In genomic region chr17:62910277-62910676, GRCh38 we compare ENCODE assay signal across 30 cellular contexts.
"Had no signal": no experiment of that assay in that cellular context is flagged by ENCODE, and none has a peak within 500 bp of the region (broad histone marks: within the 10 kb centered on the region; RNA-seq: fewer than 3 reads in every experiment).

No MANE protein-coding gene starts in this region.

- H3K4me2 ChIP-seq: KMS-11, SK-N-SH had no signal

- H3K4me3 Mint-ChIP-seq: activated CD8-positive, alpha-beta T cell treated with anti-CD3 and anti-CD28 coated beads, Interleukin-2, amount 10 ng/mL, durations not matched to agents 7 days and 5 days; activated naive CD8-positive, alpha-beta T cell treated with anti-CD3 and anti-CD28 coated beads, Interleukin-2, amount 50 U/mL, for 24 hours; activated T-helper 1 cell treated with anti-CD3 and anti-CD28 coated beads, Interleukin-12 subunit alpha, Interleukin-12 subunit beta, Interleukin-2, Interleukin-4 antibody, amounts not matched to agents 30 ng/mL and 10 ng/mL and 1 ng/mL, durations not matched to agents 14 hours and 24 hours and 36 hours had no signal

- DNase-seq: activated CD4-positive, alpha-beta T cell treated with anti-CD3 and anti-CD28 coated beads for 4 hours; activated CD4-positive, alpha-beta T cell treated with anti-CD3 and anti-CD28 coated beads, Interleukin-2, amount 50 U/mL, for 4 hours; activated CD8-positive, alpha-beta memory T cell treated with anti-CD3 and anti-CD28 coated beads, Interleukin-2, amount 50 U/mL, for 48 hours; activated CD8-positive, alpha-beta T cell treated with anti-CD3 and anti-CD28 coated beads, Interleukin-2, amount 10 ng/mL, durations not matched to agents 7 days and 5 days; activated effector memory CD4-positive, alpha-beta T cell treated with anti-CD3 and anti-CD28 coated beads, Interleukin-2, amount 50 U/mL, for 16 hours; activated naive CD4-positive, alpha-beta T cell treated with Interleukin-2 at 50 U/mL for 16 hours; activated naive CD8-positive, alpha-beta T cell treated with anti-CD3 and anti-CD28 coated beads, Interleukin-2, amount 50 U/mL, for 24 hours; activated T-cell treated with anti-CD3 and anti-CD28 coated beads, Interleukin-2, amount 50 U/mL, for 1 hour; amniotic stem cell; body of pancreas; NCI-H1092; NCI-H1417; NCI-H1930; NCI-H2171 treated with DMSO at 0.1 percent for 48 hours; NCI-H226; NCI-H526; NCI-H774; NK-92 treated with Interleukin-12 subunit alpha and Interleukin-12 subunit beta, amount 100 ng/mL, for 24 hours; OCI-M1; RPMI8226; SK-N-SH; T-helper 1 cell had no signal

- H3K27ac ChIP-seq: ascending aorta, body of pancreas, cardiac muscle cell, KMS-11 had no signal

- H3K9me3 Mint-ChIP-seq: activated T-helper 1 cell treated with anti-CD3 and anti-CD28 coated beads, Interleukin-12 subunit alpha, Interleukin-12 subunit beta, Interleukin-2, Interleukin-4 antibody, amounts not matched to agents 30 ng/mL and 10 ng/mL and 1 ng/mL, durations not matched to agents 14 hours and 24 hours and 36 hours had no signal

- H3K9me3 ChIP-seq: ascending aorta, body of pancreas, SK-N-SH had no signal

- H3K27ac Mint-ChIP-seq: activated CD8-positive, alpha-beta T cell treated with anti-CD3 and anti-CD28 coated beads, Interleukin-2, amount 10 ng/mL, durations not matched to agents 7 days and 5 days; activated naive CD4-positive, alpha-beta T cell treated with anti-CD3 and anti-CD28 coated beads, Interleukin-2, amount 50 U/mL, for 72 hours; activated naive CD8-positive, alpha-beta T cell treated with anti-CD3 and anti-CD28 coated beads, Interleukin-2, amount 50 U/mL, for 24 hours; activated T-helper 1 cell treated with anti-CD3 and anti-CD28 coated beads, Interleukin-12 subunit alpha, Interleukin-12 subunit beta, Interleukin-2, Interleukin-4 antibody, amounts not matched to agents 30 ng/mL and 10 ng/mL and 1 ng/mL, durations not matched to agents 14 hours and 24 hours and 36 hours had no signal

- H3K4me1 Mint-ChIP-seq: activated naive CD8-positive, alpha-beta T cell treated with anti-CD3 and anti-CD28 coated beads, Interleukin-2, amount 50 U/mL, for 24 hours had no signal

- ATAC-seq: activated CD4-positive, CD25-positive, alpha-beta regulatory T cell treated with anti-CD3 and anti-CD28 coated beads, Interleukin-2, amount 50 U/mL, for 24 hours; activated CD8-positive, alpha-beta T cell treated with anti-CD3 and anti-CD28 coated beads, Interleukin-2, amount 10 ng/mL, durations not matched to agents 7 days and 5 days; activated naive CD4-positive, alpha-beta T cell treated with anti-CD3 and anti-CD28 coated beads, Interleukin-2, amount 50 U/mL, for 72 hours; activated naive CD8-positive, alpha-beta T cell treated with anti-CD3 and anti-CD28 coated beads, Interleukin-2, amount 50 U/mL, for 24 hours; body of pancreas; Panc1; Right ventricle myocardium inferior had no signal

- H3K27me3 ChIP-seq: ascending aorta, body of pancreas, cardiac muscle cell had no signal

- H3K4me1 ChIP-seq: ascending aorta, body of pancreas had no signal

- H3K36me3 ChIP-seq: ascending aorta, cardiac muscle cell had no signal

- H3K9ac ChIP-seq: KMS-11, SK-N-SH had no signal

- H3K4me3 ChIP-seq: ascending aorta, body of pancreas, cardiac muscle cell had no signal

- H3K36me3 Mint-ChIP-seq: activated naive CD4-positive, alpha-beta T cell treated with anti-CD3 and anti-CD28 coated beads, Interleukin-2, amount 50 U/mL, for 72 hours had no signal
